In the genomic region with DNA sequence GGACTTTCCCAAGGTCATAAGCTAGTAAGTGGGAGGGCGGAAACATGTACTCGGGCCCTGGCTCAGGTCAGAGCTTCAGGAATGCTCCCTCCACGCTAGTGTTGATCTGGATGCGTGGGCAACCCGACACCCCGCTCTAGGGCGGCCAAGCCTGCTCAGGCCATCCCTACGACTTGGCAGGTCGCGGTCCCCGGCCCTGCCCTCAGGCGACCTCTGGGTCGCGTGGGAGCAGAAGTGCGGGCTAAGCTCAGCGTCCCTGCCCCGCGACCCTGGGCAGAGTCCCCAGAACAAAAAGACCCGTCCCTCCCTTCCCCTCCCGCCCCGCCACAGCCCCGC, we compare ENCODE assay signal across 8 cellular contexts. TPM values are rescaled to one million over a fixed set of nuclear protein-coding genes. Genes with fewer than 3 reads are reported as not detected.
DNase-seq lines count a peak whose midpoint lies in the region; ATAC-seq and TF ChIP-seq lines count a peak whose summit lies in the region.

No MANE protein-coding gene starts in this region.

- no peaks in the 10 kb centered on the region for H3K27me3 ChIP-seq in A673 (replicated peaks; ENCODE audit: insufficient read depth, low read depth, low read length, poor library complexity)
- H3K27me3 ChIP-seq in Peyer's patch, result no peaks in the 10 kb centered on the region
- peaks cover 8% of the 10 kb centered on the region for H3K27me3 ChIP-seq in endodermal cell (ENCODE audit: control insufficient read depth, insufficient read depth, low read length, poor library complexity, severe bottlenecking)

- H3K4me3 ChIP-seq in A673 (ENCODE audit: low read depth, low read length, poor library complexity, severe bottlenecking) (peak overlapping the region; percentile 77), Peyer's patch (peak overlapping the region; percentile 92 to 97 (median 95)), endodermal cell (ENCODE audit: low read length) (peak overlapping the region; percentile 79)

- peak; percentile 63 for TF ChIP-seq POLR2A in GM18505 (IDR thresholded peaks at IDR 0.05; ENCODE audit: borderline replicate concordance, extremely low read depth, insufficient read depth, insufficient read length)
- TF ChIP-seq POLR2A in Peyer's patch (IDR thresholded peaks at IDR 0.05), result peak; percentile 37 to 55

- H3K36me3 Mint-ChIP-seq in endodermal cell (ENCODE audit: low read depth), result no peaks in the 10 kb centered on the region

- peak; percentile 16 for ATAC-seq in GM18505 (IDR thresholded peaks at IDR 0.05; ENCODE audit: unreplicated experiment)
- peak; percentile 5 for ATAC-seq in HG02981 (IDR thresholded peaks at IDR 0.05; ENCODE audit: unreplicated experiment)

- H3K4me3 Mint-ChIP-seq in endodermal cell, result peak overlapping the region; percentile 67

- H3K36me3 ChIP-seq in A673 (ENCODE audit: insufficient read depth, low read length, poor library complexity, severe bottlenecking) (no peaks in the 10 kb centered on the region), Peyer's patch (no peaks in the 10 kb centered on the region), endodermal cell (ENCODE audit: control insufficient read depth, insufficient read depth, low read length) (no peaks in the 10 kb centered on the region)

- peaks cover 22% of the 10 kb centered on the region for H3K4me1 ChIP-seq in A673 (ENCODE audit: insufficient read depth, low read length, poor library complexity, severe bottlenecking)
- H3K4me1 ChIP-seq in Peyer's patch, result peaks cover 0 to 27% (median 12%) of the 10 kb centered on the region in 4 donors
- no peaks in the 10 kb centered on the region for H3K4me1 ChIP-seq in endodermal cell (ENCODE audit: control insufficient read depth, insufficient read depth, low read length)

- intact Hi-C loops in A673 (cut with micrococcal nuclease; ENCODE audit: unreplicated experiment), result no loop called here

- POLR2A ChIA-PET in A673 (lab: Charles Lee; ENCODE audit: low non-redundant PET), result interaction anchor here (0.6 to 0.9 kb wide), 5 partner anchors 67 to 576 kb away, joined by 3 to 7 read pairs (median 5); partner anchors contain the start of gene PMM1

- H3K9me3 ChIP-seq in A673 (ENCODE audit: low read depth, low read length, poor library complexity, severe bottlenecking) (no peaks in the 10 kb centered on the region), Peyer's patch (no peaks in the 10 kb centered on the region), endodermal cell (ENCODE audit: control insufficient read depth, low read length) (no peaks in the 10 kb centered on the region)

- no TSS peak for BruUV-seq in A673 (replicated peaks; lab: Mats Ljungman, UMichigan)

- peak overlapping the region; percentile 88 for H3K9ac ChIP-seq in endodermal cell (ENCODE audit: extremely low read depth, low read length, poor library complexity, severe bottlenecking)

- peak overlapping the region; percentile 88 for H3K27ac Mint-ChIP-seq in endodermal cell

- H3K27ac ChIP-seq in A673 (ENCODE audit: low read depth, low read length, poor library complexity, severe bottlenecking) (peak overlapping the region; percentile 91), Peyer's patch (peak overlapping the region; percentile 95 to 100 (median 98)), endodermal cell (ENCODE audit: low read depth, low read length) (peak overlapping the region; percentile 100)

- no peaks in the 10 kb centered on the region for H3K9me3 Mint-ChIP-seq in endodermal cell

- no peak for DNase-seq in A673 (ENCODE audit: low spot score)
- DNase-seq in Peyer's patch, result peak in 1 of 3 donors; percentile 31
- no peak for DNase-seq in endodermal cell
- DNase-seq in myocyte (ENCODE audit: low read depth), result peak; percentile 74
- no peak for DNase-seq in NCI-H345 treated with DMSO at 0.1 percent for 48 hours (lab: John Stamatoyannopoulos, UW; ENCODE audit: unreplicated experiment)
- DNase-seq in NCI-H1930 (lab: John Stamatoyannopoulos, UW), result no peak

- WGBS in endodermal cell (ENCODE audit: insufficient coverage in 1 of 2, insufficient read length in 1 of 2), 2 experiments, result 6 to 28% methylated on average over 2 to 16 of the region's 22 CpGs

- CTCF ChIA-PET in A673 (lab: Charles Lee), result interaction anchor here (0.7 to 1.1 kb wide), 3 partner anchors 14 to 62 kb away, joined by 4 to 7 read pairs (median 4); no protein-coding TSS in a partner anchor

- no peak for TF ChIP-seq CTCF in A673 (conservative IDR thresholded peaks at IDR 0.05; ENCODE audit: low read depth, low read length)
- TF ChIP-seq CTCF in Peyer's patch (IDR thresholded peaks at IDR 0.05), result no peak
- no peak for TF ChIP-seq CTCF in endodermal cell (conservative IDR thresholded peaks at IDR 0.05)

- peaks cover 6% of the 10 kb centered on the region for H3K4me1 Mint-ChIP-seq in endodermal cell

- peaks cover 5% of the 10 kb centered on the region for H3K27me3 Mint-ChIP-seq in endodermal cell (ENCODE audit: insufficient read depth)

RNA-seq across cellular contexts. Expression of gene TEF, which starts 0.8 kb away (rescaled TPM):
- 3.9 and 8.0 TPM in 2 replicates for total RNA-seq in A673 (2021)
- total RNA-seq in Peyer's patch, result 10 to 100 TPM in 3 of 4 donors, 1 to 10 TPM in 1; 6.6 to 42.2 (median 27.0) TPM
- 1 to 10 TPM; 4.7 to 7.9 TPM for total RNA-seq in endodermal cell
- polyA plus RNA-seq in endodermal cell (2013, experiment 1 of 2), result 10.7 TPM
- polyA plus RNA-seq in endodermal cell (2013, experiment 2 of 2), result 10.4 TPM
- 10.3 and 10.5 TPM in 2 replicates for total RNA-seq in myocyte
- 10.0 TPM for polyA plus RNA-seq in myocyte (2012)
